15 cellular contexts compared by ENCODE assay signal in genomic region chr1:244447024-244447423, GRCh38. TPM values are rescaled to one million over a fixed set of nuclear protein-coding genes. Genes with fewer than 3 reads are reported as not detected.
DNase-seq lines count a peak whose midpoint lies in the region; ATAC-seq and TF ChIP-seq lines count a peak whose summit lies in the region.
"Had no signal": no experiment of that assay in that cellular context is flagged by ENCODE, and none has a peak within 500 bp of the region (broad histone marks: within the 10 kb centered on the region; RNA-seq: fewer than 3 reads in every experiment).

No MANE protein-coding gene starts in this region.

- H3K27me3 ChIP-seq in HUES64 (ENCODE audit: insufficient read depth, low read length): no peaks in the 10 kb centered on the region
- no peaks in the 10 kb centered on the region for H3K27me3 ChIP-seq in neural progenitor cell
- no peaks in the 10 kb centered on the region for H3K27me3 ChIP-seq in WERI-Rb-1 (ENCODE audit: insufficient read depth, low read depth, severe bottlenecking)
- H3K27me3 ChIP-seq: tibial artery had no signal

- no peak overlapping the region for H2AFZ ChIP-seq in neural progenitor cell (replicated peaks)

- WGBS in HUES64: no CpG with 5 or more reads among the region's 1 CpG

- DNase-seq in Calu3 (no peak), chondrocyte (ENCODE audit: low spot score) (no peak), neural progenitor cell (ENCODE audit: low spot score) (no peak), WERI-Rb-1 (no peak)
- DNase-seq: DMS53, hypothalamus, left cardiac atrium, NCI-H1092, posterior cingulate gyrus, T-cell, tibial artery had no signal

- H3K4me3 Mint-ChIP-seq in Calu3 (ENCODE audit: low read depth, unreplicated experiment) (peak overlapping the region; percentile 17), chondrocyte (ENCODE audit: unreplicated experiment) (no peak overlapping the region), neural progenitor cell (no peak overlapping the region)

- H3K27ac ChIP-seq in HUES64 (ENCODE audit: low read depth, low read length): peak overlapping the region; percentile 39; the same call in 1 of the 2 replicates
- no peak overlapping the region for H3K27ac ChIP-seq in neural progenitor cell
- no peak overlapping the region for H3K27ac ChIP-seq in WERI-Rb-1

- H3K9me3 ChIP-seq in HUES64 (ENCODE audit: insufficient read depth, low read depth, low read length): no peaks in the 10 kb centered on the region
- no peaks in the 10 kb centered on the region for H3K9me3 ChIP-seq in neural progenitor cell (ENCODE audit: low read depth)
- no peaks in the 10 kb centered on the region for H3K9me3 ChIP-seq in WERI-Rb-1 (ENCODE audit: severe bottlenecking)
- H3K9me3 ChIP-seq: tibial artery had no signal

- H4K20me1 ChIP-seq in neural progenitor cell (ENCODE audit: low read depth): peaks cover 42% of the 10 kb centered on the region

- TF ChIP-seq CTCF in Calu3 (IDR thresholded peaks at IDR 0.05; ENCODE audit: unreplicated experiment) (no peak), chondrocyte (IDR thresholded peaks at IDR 0.05) (no peak), neural progenitor cell (IDR thresholded peaks at IDR 0.05) (no peak), WERI-Rb-1 (IDR thresholded peaks at IDR 0.05; ENCODE audit: low read depth, low read length) (no peak)

- H3K4me2 ChIP-seq in neural progenitor cell: peak overlapping the region; percentile 89

- peaks cover 59% of the 10 kb centered on the region for H3K4me1 ChIP-seq in HUES64 (ENCODE audit: insufficient read depth, low read length)
- H3K4me1 ChIP-seq in neural progenitor cell: peaks cover 63% of the 10 kb centered on the region

- ATAC-seq in HG03039 (IDR thresholded peaks at IDR 0.05; ENCODE audit: unreplicated experiment) (no peak), GM18868 (IDR thresholded peaks at IDR 0.05; ENCODE audit: unreplicated experiment) (no peak)
- ATAC-seq: activated naive CD4-positive, alpha-beta T cell treated with anti-CD3 and anti-CD28 coated beads, Interleukin-2, amount 50 U/mL, for 72 hours; left cardiac atrium; T-cell had no signal

- H3K4me1 Mint-ChIP-seq in Calu3 (ENCODE audit: low read depth, unreplicated experiment) (peaks cover 55% of the 10 kb centered on the region), chondrocyte (ENCODE audit: low read depth) (peaks cover 69% of the 10 kb centered on the region), neural progenitor cell (peaks cover 45% of the 10 kb centered on the region)

- H3K36me3 ChIP-seq in HUES64 (ENCODE audit: insufficient read depth, low read length) (peaks cover 23% of the 10 kb centered on the region), neural progenitor cell (no peaks in the 10 kb centered on the region), WERI-Rb-1 (peaks cover 6% of the 10 kb centered on the region)
- H3K36me3 ChIP-seq: tibial artery had no signal

- H3K9me3 Mint-ChIP-seq in Calu3 (ENCODE audit: low read depth, unreplicated experiment) (no peaks in the 10 kb centered on the region), chondrocyte (ENCODE audit: low read depth) (no peaks in the 10 kb centered on the region), neural progenitor cell (peaks cover 2% of the 10 kb centered on the region)

- H3K79me2 ChIP-seq in neural progenitor cell (ENCODE audit: low read depth): peaks cover 93% of the 10 kb centered on the region

- CTCF ChIA-PET in Calu3 (lab: Charles Lee): no interaction called here

- H3K27me3 Mint-ChIP-seq in Calu3 (ENCODE audit: unreplicated experiment) (no peaks in the 10 kb centered on the region), chondrocyte (ENCODE audit: low read depth) (no peaks in the 10 kb centered on the region), neural progenitor cell (ENCODE audit: insufficient read depth, low read depth) (no peaks in the 10 kb centered on the region)
- H3K27me3 Mint-ChIP-seq: T-cell had no signal

- H3K4me3 ChIP-seq in HUES64 (ENCODE audit: low read length) (no peak overlapping the region; the same call in 1 of the 2 replicates), neural progenitor cell (peak overlapping the region; percentile 1), WERI-Rb-1 (ENCODE audit: low read depth, low read length) (no peak overlapping the region)
- H3K4me3 ChIP-seq: tibial artery had no signal

- H3F3A ChIP-seq in neural progenitor cell (ENCODE audit: low read depth): peaks cover 26% of the 10 kb centered on the region

- intact Hi-C loops in Calu3 (cut with micrococcal nuclease; ENCODE audit: unreplicated experiment): loop anchor here (5.0 to 10.0 kb wide), 2 partner anchors 145 to 348 kb away; no protein-coding TSS in a partner anchor

- peak overlapping the region; percentile 25; the same call in 1 of the 2 replicates for H3K9ac ChIP-seq in HUES64 (ENCODE audit: low read depth, low read length)
- H3K9ac ChIP-seq in neural progenitor cell: no peak overlapping the region

- BruUV-seq in Calu3 (replicated peaks; lab: Mats Ljungman, UMichigan): no TSS peak

- H3K27ac Mint-ChIP-seq in Calu3 (ENCODE audit: unreplicated experiment) (peak overlapping the region; percentile 28), chondrocyte (ENCODE audit: unreplicated experiment) (peak overlapping the region; percentile 45), neural progenitor cell (no peak overlapping the region)

- H3K36me3 Mint-ChIP-seq in Calu3 (ENCODE audit: insufficient read depth, unreplicated experiment) (peaks cover 38% of the 10 kb centered on the region), chondrocyte (ENCODE audit: low read depth) (peaks cover 1% of the 10 kb centered on the region), neural progenitor cell (peaks cover 9% of the 10 kb centered on the region)

RNA-seq across cellular contexts. Expression of gene ADSS2, which starts 4.7 kb away (rescaled TPM):
- 68.3 and 69.6 TPM in 2 replicates for total RNA-seq in Calu3 (2022)
- 51.4 TPM for polyA plus RNA-seq in HUES64 (2013, experiment 1 of 2)
- polyA plus RNA-seq in HUES64 (2013, experiment 2 of 2): 50.2 TPM
- total RNA-seq in chondrocyte: 43.8 to 53.6 TPM (median 47.7 TPM) in 3 replicates
- 109 and 181 TPM in 2 replicates for total RNA-seq in neural progenitor cell (ENCODE audit: low replicate concordance)

RNA-seq across cellular contexts. Expression of gene CATSPERE, which starts 14.0 kb away (rescaled TPM):
- total RNA-seq in Calu3 (2022) (0.49 and 1.3 TPM in 2 replicates), chondrocyte (1.5 to 2.3 TPM (median 2.3 TPM) in 3 replicates), neural progenitor cell (ENCODE audit: low replicate concordance) (0.86 and 1.1 TPM in 2 replicates)
- not detected for polyA plus RNA-seq in HUES64 (2013, experiment 1 of 2)
- polyA plus RNA-seq in HUES64 (2013, experiment 2 of 2): not detected
